In genomic region chr6:159961523-159961922, GRCh38 we compare ENCODE assay signal across 18 cellular contexts. TPM values are rescaled to one million over a fixed set of nuclear protein-coding genes. Genes with fewer than 3 reads are reported as not detected.
DNase-seq lines count a peak whose midpoint lies in the region; ATAC-seq and TF ChIP-seq lines count a peak whose summit lies in the region.
"Had no signal": no experiment of that assay in that cellular context is flagged by ENCODE, and none has a peak within 500 bp of the region (broad histone marks: within the 10 kb centered on the region; RNA-seq: fewer than 3 reads in every experiment).

No MANE protein-coding gene starts in this region.

- peak overlapping the region; percentile 27; the same call in 1 of the 2 replicates for H3K4me2 ChIP-seq in PC-3 (ENCODE audit: low read length)

- no TSS peak for BruUV-seq in PC-3 (replicated peaks; lab: Mats Ljungman, UMichigan)

- DNase-seq in AG10803 (ENCODE audit: low read depth) (peak; percentile 43), HCEC 1CT (peak; percentile 70), PC-3 (peak; percentile 69), kidney tubule cell (ENCODE audit: low spot score) (peak; percentile 84), heart right ventricle (no peak), lower lobe of right lung (no peak)
- no peak for DNase-seq in activated CD8-positive, alpha-beta memory T cell treated with anti-CD3 and anti-CD28 coated beads for 24 hours
- DNase-seq: activated naive CD4-positive, alpha-beta T cell; COR-L47; cortex of kidney; hypothalamus; NCI-H2029 treated with DMSO at 0.1 percent for 48 hours; NCI-H524; Peyer's patch; stimulated activated naive CD4-positive, alpha-beta T cell had no signal

- H3K27me3 ChIP-seq in PC-3 (ENCODE audit: low read length) (no peaks in the 10 kb centered on the region), heart right ventricle (peaks cover 0 to 2% (median 0%) of the 10 kb centered on the region in 7 donors), lower lobe of right lung (ENCODE audit: low read depth) (no peaks in the 10 kb centered on the region)
- H3K27me3 ChIP-seq: Peyer's patch had no signal

- H3K27ac ChIP-seq in PC-3 (ENCODE audit: low read length) = 0 out of 2 replicates have a peak overlapping the region, but pooled peaks have one; percentile 15
- H3K27ac ChIP-seq in heart right ventricle = no peak overlapping the region
- no peak overlapping the region for H3K27ac ChIP-seq in lower lobe of right lung
- H3K27ac ChIP-seq: esophagus muscularis mucosa, parathyroid adenoma, Peyer's patch had no signal

- H3K36me3 ChIP-seq in PC-3 (ENCODE audit: low read depth, low read length) (no peaks in the 10 kb centered on the region), heart right ventricle (no peaks in the 10 kb centered on the region), lower lobe of right lung (no peaks in the 10 kb centered on the region)
- H3K36me3 ChIP-seq: esophagus muscularis mucosa, Peyer's patch had no signal

- intact Hi-C loops in PC-3 (cut with micrococcal nuclease) (no loop called here), heart right ventricle (cut with DNase I) (no loop called here), lower lobe of right lung (cut with DNase I) (no loop called here)

- TF ChIP-seq CTCF in AG10803 (conservative IDR thresholded peaks at IDR 0.05; ENCODE audit: low read length) (no peak), PC-3 (conservative IDR thresholded peaks at IDR 0.05; ENCODE audit: low read depth, low read length) (no peak), heart right ventricle (IDR thresholded peaks at IDR 0.05) (no peak), lower lobe of right lung (IDR thresholded peaks at IDR 0.05) (no peak)

- H3K9ac ChIP-seq in PC-3 (ENCODE audit: low read length) = no peak overlapping the region
- H3K9ac ChIP-seq: parathyroid adenoma had no signal

- ATAC-seq in PC-3 = peak; percentile 86
- no peak for ATAC-seq in heart right ventricle
- ATAC-seq in lower lobe of right lung = no peak
- ATAC-seq in HG03135 (IDR thresholded peaks at IDR 0.05; ENCODE audit: unreplicated experiment) = no peak

- H3F3A ChIP-seq in PC-3 (ENCODE audit: low read length, unreplicated experiment) = no peaks in the 10 kb centered on the region

- H4K20me1 ChIP-seq in PC-3 (ENCODE audit: low read length) = no peaks in the 10 kb centered on the region

- 80 to 83% methylated on average over 2 of the region's 2 CpGs for WGBS in heart right ventricle, 2 donors

- CTCF ChIA-PET in PC-3 (lab: Charles Lee) = no interaction called here

- no peaks in the 10 kb centered on the region for H3K9me2 ChIP-seq in PC-3 (replicated peaks; ENCODE audit: low read length)

- no peaks in the 10 kb centered on the region for H3K79me2 ChIP-seq in PC-3 (ENCODE audit: low read length)
- H3K79me2 ChIP-seq: parathyroid adenoma had no signal

- no peak overlapping the region for H2AFZ ChIP-seq in PC-3 (ENCODE audit: low read length)
- H2AFZ ChIP-seq: parathyroid adenoma had no signal

- peaks cover 14% of the 10 kb centered on the region for H3K4me1 ChIP-seq in PC-3 (ENCODE audit: insufficient read depth, low read length)
- peaks cover 4 to 58% (median 10%) of the 10 kb centered on the region in 9 donors for H3K4me1 ChIP-seq in heart right ventricle
- peaks cover 7% of the 10 kb centered on the region for H3K4me1 ChIP-seq in lower lobe of right lung
- H3K4me1 ChIP-seq: parathyroid adenoma, Peyer's patch had no signal

- POLR2A ChIA-PET in PC-3 (lab: Charles Lee; ENCODE audit: unreplicated experiment) = no interaction called here

- H3K9me3 ChIP-seq in PC-3 (ENCODE audit: low read length) (no peaks in the 10 kb centered on the region), heart right ventricle (no peaks in the 10 kb centered on the region), lower lobe of right lung (no peaks in the 10 kb centered on the region)
- H3K9me3 ChIP-seq: esophagus muscularis mucosa, Peyer's patch had no signal

- H3K4me3 ChIP-seq in AG10803 (ENCODE audit: low read length) = no peak overlapping the region
- H3K4me3 ChIP-seq in PC-3 (ENCODE audit: low read length) = no peak overlapping the region
- H3K4me3 ChIP-seq in heart right ventricle = no peak overlapping the region
- no peak overlapping the region for H3K4me3 ChIP-seq in lower lobe of right lung
- H3K4me3 ChIP-seq: esophagus muscularis mucosa, Peyer's patch had no signal

RNA-seq across cellular contexts. Expression of gene IGF2R, which starts 7.4 kb away (rescaled TPM):
- total RNA-seq in PC-3 (2014; rRNA removed) (31.5 and 37.2 TPM in 2 replicates), heart right ventricle (10 to 100 TPM; 61.7 to 95.6 (median 72.2) TPM), lower lobe of right lung (156 TPM)
- polyA plus RNA-seq in heart right ventricle = 10 to 100 TPM; 13.7 to 21.1 TPM

Comparison
In these comparisons a context has a peak if more than half of its experiments do, and no peak if none do; other contexts are left out.
1. DNase-seq: peak in AG10803 (single experiment), HCEC 1CT (single experiment), PC-3 (single experiment) and kidney tubule cell (single experiment); none in activated CD8-positive, alpha-beta memory T cell treated with anti-CD3 and anti-CD28 coated beads for 24 hours (single experiment), heart right ventricle (0 of 2) and lower lobe of right lung (single experiment).